Comparison of ENCODE assay signal across 15 cellular contexts in genomic region chr3:976021-976420, GRCh38.
"Had no signal": no experiment of that assay in that cellular context is flagged by ENCODE, and none has a peak within 500 bp of the region (broad histone marks: within the 10 kb centered on the region; RNA-seq: fewer than 3 reads in every experiment).

No MANE protein-coding gene starts in this region.

- H3K4me3 ChIP-seq: coronary artery, hepatocyte, mucosa of descending colon, right atrium auricular region, sigmoid colon, skin epidermis, stomach, thoracic aorta, transverse colon had no signal

- DNase-seq: effector CD8-positive, alpha-beta T cell; head of caudate nucleus; mucosa of descending colon; naive thymus-derived CD8-positive, alpha-beta T cell; posterior cingulate gyrus; sigmoid colon; stimulated activated naive CD4-positive, alpha-beta T cell; stomach; substantia nigra; transverse colon had no signal
